In the genomic region with DNA sequence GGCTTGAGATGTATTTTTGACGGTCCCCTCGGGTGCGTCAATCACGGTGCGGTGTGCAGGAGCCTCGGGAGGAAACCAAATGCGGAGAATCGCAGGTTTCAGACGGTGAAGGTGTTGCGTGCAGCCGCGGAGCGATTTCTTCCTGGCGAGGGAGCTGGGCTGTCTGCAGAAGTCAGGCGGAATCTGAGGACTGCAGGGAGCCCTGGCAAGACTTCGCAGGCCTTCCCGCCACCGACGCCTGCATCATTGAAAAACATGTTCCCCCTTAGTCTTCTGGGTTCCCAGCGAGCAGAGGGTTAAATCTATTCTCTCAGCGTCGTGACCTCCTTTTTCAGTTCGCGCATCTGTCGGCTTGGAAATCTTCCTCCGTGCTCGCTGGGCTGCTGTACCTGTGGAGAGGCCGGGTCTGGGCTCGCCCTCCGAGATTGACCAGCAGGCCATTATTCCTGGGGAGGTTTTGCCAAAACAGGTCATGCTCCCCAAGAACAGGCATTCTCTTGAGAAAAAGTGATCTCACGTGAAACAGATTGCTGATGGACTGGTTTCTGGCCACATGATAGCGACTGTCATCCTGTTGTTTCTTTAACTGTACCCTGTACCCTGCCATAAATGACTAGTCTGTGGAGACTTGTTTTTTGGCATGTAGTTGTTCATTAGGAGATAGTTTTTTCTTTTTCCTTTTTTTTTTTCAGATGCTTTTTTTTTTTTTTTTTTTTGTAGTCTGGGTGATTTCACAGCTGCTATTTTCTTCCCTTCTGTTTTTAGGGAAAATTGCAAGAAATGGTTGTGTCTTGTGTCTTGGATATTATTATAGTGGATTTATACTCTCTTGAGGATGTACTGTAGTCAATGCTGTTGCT, we compare ENCODE assay signal across 8 cellular contexts. TPM values are rescaled to one million over a fixed set of nuclear protein-coding genes. Genes with fewer than 3 reads are reported as not detected.
A peak's percentile ranks its signal among the peaks of the same experiment; 100 is the strongest.
DNase-seq lines count a peak whose midpoint lies in the region; TF ChIP-seq lines count a peak whose summit lies in the region.

No MANE protein-coding gene starts in this region.

- H3K27me3 ChIP-seq in brain microvascular endothelial cell (replicated peaks), result no peaks in the 10 kb centered on the region

- no peaks in the 10 kb centered on the region for H3K36me3 ChIP-seq in brain microvascular endothelial cell (replicated peaks)

- peaks cover 32 to 52% (median 45%) of the 10 kb centered on the region in 3 donors for H3K4me1 Mint-ChIP-seq in IgD-negative memory B cell
- H3K4me1 Mint-ChIP-seq in T-helper 2 cell treated with Interferon-gamma antibody and Interleukin-4, amounts not matched to agents 5 μg/mL and 100 μg/mL, for 36 hours (ENCODE audit: low read depth), result peaks cover 36% of the 10 kb centered on the region

- peak overlapping the region; percentile 95 to 97 (median 96) for H3K27ac Mint-ChIP-seq in IgD-negative memory B cell
- H3K27ac Mint-ChIP-seq in T-helper 2 cell treated with Interferon-gamma antibody and Interleukin-4, amounts not matched to agents 5 μg/mL and 100 μg/mL, for 36 hours, result peak overlapping the region; percentile 92

- peak; percentile 80 for DNase-seq in NCI-H82 (lab: John Stamatoyannopoulos, UW)
- DNase-seq in NCI-H82 treated with DMSO at 0.1 percent for 48 hours (lab: John Stamatoyannopoulos, UW; ENCODE audit: unreplicated experiment), result no peak
- peak; percentile 30 for DNase-seq in T-helper 2 cell treated with Interferon-gamma antibody and Interleukin-4, amounts not matched to agents 5 μg/mL and 100 μg/mL, for 36 hours (ENCODE audit: low spot score)
- no peak for DNase-seq in brain microvascular endothelial cell
- DNase-seq in kidney tubule cell (ENCODE audit: low spot score), result peak; percentile 43
- peak in 2 of 3 experiments; percentile 7 to 31 for DNase-seq in stimulated activated CD4-positive, alpha-beta T cell treated with anti-CD3 and anti-CD28 coated beads, TNF-alpha, amount 100 ng/mL, for 4 hours (ENCODE audit: low read depth in 3 of 3)
- DNase-seq in GOT3 (lab: John Stamatoyannopoulos, UW), result no peak

- no peaks in the 10 kb centered on the region for H3K9me3 Mint-ChIP-seq in IgD-negative memory B cell
- no peaks in the 10 kb centered on the region for H3K9me3 Mint-ChIP-seq in T-helper 2 cell treated with Interferon-gamma antibody and Interleukin-4, amounts not matched to agents 5 μg/mL and 100 μg/mL, for 36 hours

- H3K27ac ChIP-seq in brain microvascular endothelial cell, result no peak overlapping the region

- in situ Hi-C loops in brain microvascular endothelial cell (cut with HindIII; ENCODE audit: low pct_ligation_motif_present, low sequenced_read_pairs), result no loop called here

- H3K36me3 Mint-ChIP-seq in IgD-negative memory B cell, result peaks cover 2% of the 10 kb centered on the region
- peaks cover 10% of the 10 kb centered on the region for H3K36me3 Mint-ChIP-seq in T-helper 2 cell treated with Interferon-gamma antibody and Interleukin-4, amounts not matched to agents 5 μg/mL and 100 μg/mL, for 36 hours (ENCODE audit: low read depth)

- peak overlapping the region; percentile 60 for H3K4me3 ChIP-seq in brain microvascular endothelial cell (ENCODE audit: low read depth, low read length)

- peak overlapping the region; percentile 94 to 98 (median 98) for H3K4me3 Mint-ChIP-seq in IgD-negative memory B cell
- peak overlapping the region; percentile 96 for H3K4me3 Mint-ChIP-seq in T-helper 2 cell treated with Interferon-gamma antibody and Interleukin-4, amounts not matched to agents 5 μg/mL and 100 μg/mL, for 36 hours

- no peaks in the 10 kb centered on the region for H3K27me3 Mint-ChIP-seq in IgD-negative memory B cell
- H3K27me3 Mint-ChIP-seq in T-helper 2 cell treated with Interferon-gamma antibody and Interleukin-4, amounts not matched to agents 5 μg/mL and 100 μg/mL, for 36 hours (ENCODE audit: low read depth), result no peaks in the 10 kb centered on the region

- TF ChIP-seq CTCF in brain microvascular endothelial cell (IDR thresholded peaks at IDR 0.05; ENCODE audit: low read depth, low read length, missing control alignments), result no peak

RNA-seq across cellular contexts. Expression of gene EPB41, which starts 0.9 kb away (rescaled TPM):
- 78.9 TPM for polyA plus RNA-seq in IgD-negative memory B cell

Comparison
In these comparisons a context has a peak if more than half of its experiments do, and no peak if none do; other contexts are left out.
1. DNase-seq: peak in NCI-H82 (single experiment), T-helper 2 cell treated with Interferon-gamma antibody and Interleukin-4, amounts not matched to agents 5 μg/mL and 100 μg/mL, for 36 hours (single experiment), kidney tubule cell (single experiment) and stimulated activated CD4-positive, alpha-beta T cell treated with anti-CD3 and anti-CD28 coated beads, TNF-alpha, amount 100 ng/mL, for 4 hours (2 of 3); none in NCI-H82 treated with DMSO at 0.1 percent for 48 hours (single experiment), brain microvascular endothelial cell (single experiment) and GOT3 (single experiment).